12 cellular contexts compared by ENCODE assay signal in the genomic region with DNA sequence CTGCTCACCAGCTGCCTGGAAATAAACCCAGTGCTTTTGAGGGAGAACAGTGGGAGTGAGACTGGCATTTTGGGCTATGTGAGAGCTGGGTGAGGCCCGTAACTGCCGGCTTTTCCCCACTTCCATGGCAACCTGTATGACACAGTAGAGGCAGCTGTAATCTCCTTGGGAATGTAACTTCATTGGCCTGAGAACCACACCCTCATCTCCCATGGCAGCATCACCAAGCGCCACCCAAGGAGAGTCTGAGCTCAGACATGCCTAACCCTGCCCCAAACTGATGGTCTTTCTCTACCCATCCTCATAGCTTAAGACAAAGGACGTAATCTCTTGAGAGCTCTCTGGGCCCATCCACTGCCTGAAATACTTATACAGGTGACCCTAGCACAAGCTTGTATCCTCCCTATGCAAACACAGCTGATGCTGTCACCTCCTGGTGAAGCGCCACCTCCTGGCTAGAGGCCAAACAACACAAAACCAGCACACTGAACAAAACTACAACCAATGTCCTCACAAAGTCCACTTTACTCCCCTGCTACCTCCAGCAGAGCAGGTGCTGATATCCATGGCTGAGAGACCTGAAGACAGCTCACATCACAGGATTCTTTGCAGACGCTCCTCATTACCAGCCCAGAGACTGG.
DNase-seq lines count a peak whose midpoint lies in the region; ATAC-seq and TF ChIP-seq lines count a peak whose summit lies in the region.
"Had no signal": no experiment of that assay in that cellular context is flagged by ENCODE, and none has a peak within 500 bp of the region (broad histone marks: within the 10 kb centered on the region; RNA-seq: fewer than 3 reads in every experiment).

No MANE protein-coding gene starts in this region.

- WGBS in iPS DF 6.9 (ENCODE audit: insufficient coverage, insufficient read length): no CpG with 5 or more reads among the region's 6 CpGs

- H3K9me3 ChIP-seq in DND-41 (ENCODE audit: insufficient read depth, low read length, severe bottlenecking): peaks cover 3% of the 10 kb centered on the region
- H3K9me3 ChIP-seq in RWPE2 (ENCODE audit: severe bottlenecking): no peaks in the 10 kb centered on the region
- H3K9me3 ChIP-seq in iPS DF 6.9 (ENCODE audit: control insufficient read depth, insufficient read depth, low read length): no peaks in the 10 kb centered on the region

- H4K20me1 ChIP-seq in DND-41 (ENCODE audit: insufficient read depth, low read length): no peaks in the 10 kb centered on the region

- TF ChIP-seq CTCF in DND-41 (IDR thresholded peaks at IDR 0.05; ENCODE audit: borderline replicate concordance, extremely low read depth, low read length, poor library complexity, severe bottlenecking) (peak; percentile 49), RWPE2 (IDR thresholded peaks at IDR 0.05; ENCODE audit: poor library complexity, severe bottlenecking) (peak; percentile 19), coronary artery (IDR thresholded peaks at IDR 0.05) (no peak)

- no peak for ATAC-seq in DND-41 (ENCODE audit: insufficient read depth, low read depth)
- ATAC-seq in HG03175 (IDR thresholded peaks at IDR 0.05; ENCODE audit: unreplicated experiment): peak; percentile 50
- no peak for ATAC-seq in RWPE2 (ENCODE audit: low read depth)
- ATAC-seq in GM19463 (IDR thresholded peaks at IDR 0.05; ENCODE audit: unreplicated experiment): no peak
- ATAC-seq: lower lobe of right lung had no signal

- no peak overlapping the region for H3K4me2 ChIP-seq in DND-41 (ENCODE audit: insufficient read depth, low read length)

- H3K4me1 ChIP-seq in DND-41 (ENCODE audit: insufficient read depth, low read length): no peaks in the 10 kb centered on the region
- H3K4me1 ChIP-seq in RWPE2 (ENCODE audit: insufficient read depth, poor library complexity, severe bottlenecking): no peaks in the 10 kb centered on the region
- no peaks in the 10 kb centered on the region for H3K4me1 ChIP-seq in iPS DF 6.9 (ENCODE audit: control insufficient read depth, insufficient read depth, low read length)
- H3K4me1 ChIP-seq: lower lobe of right lung had no signal

- H2AFZ ChIP-seq in DND-41 (ENCODE audit: low read depth, low read length): no peak overlapping the region

- H3K27me3 ChIP-seq in DND-41 (ENCODE audit: insufficient read depth, low read length, poor library complexity) (no peaks in the 10 kb centered on the region), RWPE2 (ENCODE audit: insufficient read depth, poor library complexity, severe bottlenecking) (no peaks in the 10 kb centered on the region), iPS DF 6.9 (ENCODE audit: control insufficient read depth, insufficient read depth, low read length) (no peaks in the 10 kb centered on the region)

- H3K36me3 ChIP-seq in DND-41 (ENCODE audit: insufficient read depth, low read length): no peaks in the 10 kb centered on the region
- no peaks in the 10 kb centered on the region for H3K36me3 ChIP-seq in RWPE2 (ENCODE audit: low read depth)
- H3K36me3 ChIP-seq in iPS DF 6.9 (ENCODE audit: control insufficient read depth, insufficient read depth, low read length): no peaks in the 10 kb centered on the region
- H3K36me3 ChIP-seq: lower lobe of right lung had no signal

- H3K4me3 ChIP-seq in DND-41 (ENCODE audit: low read depth in 1 of 2, low read length in 2 of 2) (no peak overlapping the region), RWPE2 (ENCODE audit: severe bottlenecking) (no peak overlapping the region), iPS DF 6.9 (ENCODE audit: low read length) (no peak overlapping the region), coronary artery (no peak overlapping the region)
- H3K4me3 ChIP-seq: lower lobe of right lung had no signal

- no peak overlapping the region for H3K27ac ChIP-seq in DND-41 (ENCODE audit: low read length)
- no peak overlapping the region for H3K27ac ChIP-seq in RWPE2 (ENCODE audit: poor library complexity, severe bottlenecking)
- no peak overlapping the region for H3K27ac ChIP-seq in iPS DF 6.9 (ENCODE audit: low read length)
- no peak overlapping the region for H3K27ac ChIP-seq in coronary artery
- H3K27ac ChIP-seq: lower lobe of right lung had no signal

- no peak overlapping the region for H3K9ac ChIP-seq in DND-41 (ENCODE audit: low read depth, low read length)

- H3K79me2 ChIP-seq in DND-41 (ENCODE audit: insufficient read depth, low read length): no peaks in the 10 kb centered on the region

- DNase-seq in DND-41 (no peak), RWPE2 (ENCODE audit: low spot score) (no peak), iPS DF 6.9 (ENCODE audit: low read depth, low spot score) (peak; percentile 57), coronary artery (ENCODE audit: low spot score) (no peak), hypothalamus (lab: John Stamatoyannopoulos, UW) (no peak)
- no peak for DNase-seq in activated effector memory CD4-positive, alpha-beta T cell treated with Interleukin-2 at 50 U/mL for 16 hours
- DNase-seq: activated CD4-positive, alpha-beta T cell treated with anti-CD3 and anti-CD28 coated beads, Interleukin-2, amount 10 ng/mL, durations not matched to agents 24 days and 14 days; GOT3; lower lobe of right lung; stimulated activated CD4-positive, alpha-beta T cell treated with anti-CD3 and anti-CD28 coated beads, Interleukin-1b, Interleukin-23, amount 100 ng/mL, for 48 hours had no signal
